Comparison of ENCODE assay signal across 25 cellular contexts in genomic region chr3:148585671-148586379, GRCh38.
DNase-seq lines count a peak whose midpoint lies in the region; ATAC-seq, FAIRE-seq and TF ChIP-seq lines count a peak whose summit lies in the region.
"Had no signal": no experiment of that assay in that cellular context is flagged by ENCODE, and none has a peak within 500 bp of the region (broad histone marks: within the 10 kb centered on the region; RNA-seq: fewer than 3 reads in every experiment).

No MANE protein-coding gene starts in this region.

- no peak for TF ChIP-seq RAD21 in HepG2 (CRISPR knock-in tag; IDR thresholded peaks at IDR 0.05)
- no peak for TF ChIP-seq RAD21 in HCT116 (IDR thresholded peaks at IDR 0.05; ENCODE audit: low read depth)

- H3K4me2 ChIP-seq in HepG2 (ENCODE audit: low read depth, low read length) (no peak overlapping the region), HCT116 (ENCODE audit: low read length) (no peak overlapping the region), osteoblast (ENCODE audit: insufficient read depth, low read length) (no peak overlapping the region)
- H3K4me2 ChIP-seq: BLaER1 had no signal

- H3K9me2 ChIP-seq in HCT116 (ENCODE audit: insufficient read depth) = no peaks in the 10 kb centered on the region

- H3K9ac ChIP-seq in HepG2 (ENCODE audit: insufficient read depth, low read depth, low read length) (no peak overlapping the region), HCT116 (ENCODE audit: low read length) (no peak overlapping the region)
- H3K9ac ChIP-seq: BLaER1 had no signal

- no peak for FAIRE-seq in HepG2 (lab: Jason Lieb, UNC)
- FAIRE-seq: GM12878, GM12892, GM19239 had no signal

- TF ChIP-seq POLR2A in right lobe of liver (IDR thresholded peaks at IDR 0.05) = no peak
- no peak for TF ChIP-seq POLR2A in HepG2 (IDR thresholded peaks at IDR 0.05; ENCODE audit: insufficient read depth in 1 of 2, low read depth in 2 of 2, low read length in 2 of 2)
- no peak for TF ChIP-seq POLR2A in HCT116 (IDR thresholded peaks at IDR 0.05; ENCODE audit: borderline replicate concordance, extremely low read depth, insufficient read depth, insufficient read length)

- intact Hi-C loops in right lobe of liver (cut with DNase I) (no loop called here), HepG2 (cut with micrococcal nuclease; ENCODE audit: unreplicated experiment) (loop anchor here (2.0 kb wide), 1 partner anchor 15 kb away; no protein-coding TSS in a partner anchor), HCT116 (cut with micrococcal nuclease) (no loop called here)

- H3K4me1 ChIP-seq in right lobe of liver = peaks cover 0 to 13% (median 1%) of the 10 kb centered on the region in 4 donors
- H3K4me1 ChIP-seq in HepG2 (ENCODE audit: insufficient read depth, low read length) = peaks cover 5% of the 10 kb centered on the region; the same call in 1 of the 2 replicates
- no peaks in the 10 kb centered on the region for H3K4me1 ChIP-seq in HCT116 (ENCODE audit: control insufficient read depth in 1 of 2, insufficient read depth in 2 of 2, low read length in 2 of 2)
- no peaks in the 10 kb centered on the region for H3K4me1 ChIP-seq in osteoblast (ENCODE audit: insufficient read depth, low read length)
- H3K4me1 ChIP-seq: BE2C, BLaER1 had no signal

- H2AFZ ChIP-seq in HepG2 (ENCODE audit: low read length) (no peak overlapping the region), HCT116 (ENCODE audit: low read depth, low read length, poor library complexity, severe bottlenecking) (peak overlapping the region; percentile 21), osteoblast (ENCODE audit: low read length) (peak overlapping the region; percentile 28)

- POLR2A ChIA-PET in HepG2 (lab: Yijun Ruan, JAX) (interaction anchor here (1.0 to 1.1 kb wide), 2 partner anchors 15 to 16 kb away, joined by 3 to 5 read pairs; no protein-coding TSS in a partner anchor), HCT116 (lab: Charles Lee) (interaction anchor here (0.8 kb wide), 1 partner anchor 11 kb away, joined by 3 read pairs; no protein-coding TSS in a partner anchor)

- H3K36me3 ChIP-seq in right lobe of liver = no peaks in the 10 kb centered on the region
- H3K36me3 ChIP-seq in HepG2 (replicated peaks in 1 of 2; ENCODE audit: control insufficient read depth in 1 of 2, insufficient read depth in 2 of 2, low read length in 2 of 2) = no peaks in the 10 kb centered on the region
- no peaks in the 10 kb centered on the region for H3K36me3 ChIP-seq in HCT116 (ENCODE audit: control insufficient read depth in 1 of 2, insufficient read depth in 2 of 2, low read length in 2 of 2)
- H3K36me3 ChIP-seq in osteoblast (ENCODE audit: insufficient read depth, low read length) = no peaks in the 10 kb centered on the region
- H3K36me3 ChIP-seq: BE2C, BLaER1 had no signal

- H3K79me2 ChIP-seq in HepG2 (ENCODE audit: insufficient read depth, low read length) (no peaks in the 10 kb centered on the region), HCT116 (ENCODE audit: insufficient read depth, low read length) (no peaks in the 10 kb centered on the region), osteoblast (ENCODE audit: insufficient read depth, low read length) (no peaks in the 10 kb centered on the region)

- H3K27ac ChIP-seq in right lobe of liver (no peak overlapping the region), HepG2 (ENCODE audit: extremely low read length, insufficient read depth, low read length) (no peak overlapping the region), HCT116 (ENCODE audit: low read depth, low read length) (no peak overlapping the region), osteoblast (ENCODE audit: low read depth, low read length) (no peak overlapping the region)
- H3K27ac ChIP-seq: BLaER1 had no signal

- in situ Hi-C loops in HepG2 (cut with HindIII; ENCODE audit: extremely low pct_ligation_motif_present, low pct_unique_long_range_greater_than_20kb) = no loop called here

- DNase-seq in right lobe of liver = no peak
- DNase-seq in HepG2 (ENCODE audit: low spot score) = no peak
- DNase-seq in HCT116 (ENCODE audit: low read depth, low spot score) = no peak
- no peak for DNase-seq in osteoblast (ENCODE audit: insufficient read length, low spot score, missing footprints)
- no peak for DNase-seq in A172 (ENCODE audit: low spot score)
- DNase-seq: 8988T; ACHN; BE2C; C1 segment of cervical spinal cord; CD4-positive, alpha-beta memory T cell; CD4-positive, CD25-positive, alpha-beta regulatory T cell; CD8-positive, alpha-beta memory T cell; COR-L47; DMS 273 treated with DMSO at 0.1 percent for 48 hours; DMS153; DMS79; DND-41; EL; GDM1 had no signal

- H3K9me3 ChIP-seq in right lobe of liver (no peaks in the 10 kb centered on the region), HepG2 (ENCODE audit: low read length) (0 out of 2 replicates have a peak, but pooled peaks cover under 1% of the 10 kb centered on the region), HCT116 (ENCODE audit: control insufficient read depth in 1 of 2, insufficient read depth in 1 of 2, low read depth in 1 of 2, low read length in 2 of 2) (no peaks in the 10 kb centered on the region), osteoblast (ENCODE audit: low read depth, low read length) (no peaks in the 10 kb centered on the region)
- H3K9me3 ChIP-seq: BE2C, BLaER1 had no signal

- 46% methylated on average over 5 of the region's 5 CpGs for WGBS in right lobe of liver (ENCODE audit: insufficient coverage, low coverage, low lambda C conversion rate, missing lambda C conversion rate)
- WGBS in HepG2 (ENCODE audit: low lambda C conversion rate) = 80% methylated on average over 5 of the region's 5 CpGs

- no peak overlapping the region for H3K4me3 ChIP-seq in right lobe of liver
- no peak overlapping the region for H3K4me3 ChIP-seq in HepG2 (replicated peaks in 1 of 3; ENCODE audit: insufficient read depth in 1 of 3, low read depth in 2 of 3, low read length in 3 of 3)
- H3K4me3 ChIP-seq in HCT116 (replicated peaks in 1 of 2; ENCODE audit: low read depth in 1 of 2, low read length in 2 of 2) = no peak overlapping the region
- no peak overlapping the region for H3K4me3 ChIP-seq in osteoblast (ENCODE audit: insufficient read depth, low read length)
- H3K4me3 ChIP-seq: BLaER1, GM12878 had no signal

- CTCF ChIA-PET in HepG2 (lab: Yijun Ruan, JAX; ENCODE audit: low intra/inter-chr PET ratio, low total read pairs) = no interaction called here
- CTCF ChIA-PET in HCT116 (lab: Charles Lee) = no interaction called here

- RAD21 ChIA-PET in HCT116 (lab: Charles Lee; ENCODE audit: low non-redundant PET in 1 of 2, low total read pairs in 2 of 2, uncharacterized antibody in 2 of 2, unreplicated experiment in 2 of 2) = no interaction called here

- TF ChIP-seq CTCF in right lobe of liver (IDR thresholded peaks at IDR 0.05) = no peak
- TF ChIP-seq CTCF in HepG2 (CRISPR knock-in tag; IDR thresholded peaks at IDR 0.05) = no peak
- no peak for TF ChIP-seq CTCF in HCT116 (IDR thresholded peaks at IDR 0.05 in 2 of 3, conservative IDR thresholded peaks at IDR 0.05 in 1 of 3; ENCODE audit: borderline replicate concordance in 1 of 3, insufficient read depth in 1 of 3, low read depth in 2 of 3, low read length in 2 of 3)
- TF ChIP-seq CTCF in osteoblast (IDR thresholded peaks at IDR 0.05; ENCODE audit: extremely low read depth, low read depth, low read length) = no peak

- H3K27me3 ChIP-seq in right lobe of liver = no peaks in the 10 kb centered on the region
- H3K27me3 ChIP-seq in HepG2 (ENCODE audit: control insufficient read depth in 1 of 2, insufficient read depth in 2 of 2, low read length in 2 of 2) = no peaks in the 10 kb centered on the region
- no peaks in the 10 kb centered on the region for H3K27me3 ChIP-seq in HCT116 (ENCODE audit: insufficient read depth, low read length)
- no peaks in the 10 kb centered on the region for H3K27me3 ChIP-seq in osteoblast (ENCODE audit: insufficient read depth, low read length)
- H3K27me3 ChIP-seq: BE2C, BLaER1 had no signal

- BruUV-seq in HepG2 (replicated peaks; lab: Mats Ljungman, UMichigan) (no TSS peak), HCT116 (replicated peaks; lab: Mats Ljungman, UMichigan) (no TSS peak)

- H4K20me1 ChIP-seq in HepG2 (ENCODE audit: insufficient read depth, low read length) = no peaks in the 10 kb centered on the region
- no peaks in the 10 kb centered on the region for H4K20me1 ChIP-seq in HCT116 (ENCODE audit: insufficient read depth)
- no peaks in the 10 kb centered on the region for H4K20me1 ChIP-seq in osteoblast (ENCODE audit: insufficient read depth, low read length)
- H4K20me1 ChIP-seq: BLaER1 had no signal

- peak; percentile 38 to 90 (median 63) for ATAC-seq in right lobe of liver
- ATAC-seq in HepG2 = no peak
- ATAC-seq in HCT116 = no peak
- no peak for ATAC-seq in HG03457 (IDR thresholded peaks at IDR 0.05; ENCODE audit: unreplicated experiment)
- no peak for ATAC-seq in GM18498 (IDR thresholded peaks at IDR 0.05; ENCODE audit: unreplicated experiment)
- ATAC-seq: GM12878 had no signal

- TF ChIP-seq EP300 in HepG2 (IDR thresholded peaks at IDR 0.05; ENCODE audit: low read depth in 2 of 2, low read length in 2 of 2) (no peak), HepG2 (CRISPR knock-in tag; IDR thresholded peaks at IDR 0.05; ENCODE audit: borderline replicate concordance) (no peak)

TF ChIP-seq in HepG2, 621 proteins besides CTCF, POLR2A, EP300 and RAD21 (continues in another document):
- TF ChIP-seq ZNF790 (CRISPR knock-in tag; IDR thresholded peaks at IDR 0.05; ENCODE audit: borderline replicate concordance) = no peak

TF ChIP-seq in HCT116, 20 proteins besides CTCF, POLR2A, EP300 and RAD21 (continues in another document):
- TF ChIP-seq ZNF274 (IDR thresholded peaks at IDR 0.05; ENCODE audit: low read depth, low read length) (no peak), FOSL1 (IDR thresholded peaks at IDR 0.05; ENCODE audit: low read depth) (no peak), YY1 (IDR thresholded peaks at IDR 0.05; ENCODE audit: extremely low read depth, insufficient replicate concordance, low read depth, low read length) (no peak), CEBPB (IDR thresholded peaks at IDR 0.05; ENCODE audit: low read depth) (no peak), EGR1 (IDR thresholded peaks at IDR 0.05; ENCODE audit: low read depth) (no peak), ZBTB33 (IDR thresholded peaks at IDR 0.05; ENCODE audit: extremely low read depth, insufficient replicate concordance, low read length) (no peak), EZH2 (IDR thresholded peaks at IDR 0.05) (no peak)

Comparison
In these comparisons a context has a peak if more than half of its experiments do, and no peak if none do; other contexts are left out.
1. ATAC-seq: peak in right lobe of liver (4 of 4); none in HepG2 (single experiment), HCT116 (single experiment), HG03457 (single experiment) and GM18498 (single experiment).